Comparison of ENCODE assay signal across 2 cellular contexts in the genomic region with DNA sequence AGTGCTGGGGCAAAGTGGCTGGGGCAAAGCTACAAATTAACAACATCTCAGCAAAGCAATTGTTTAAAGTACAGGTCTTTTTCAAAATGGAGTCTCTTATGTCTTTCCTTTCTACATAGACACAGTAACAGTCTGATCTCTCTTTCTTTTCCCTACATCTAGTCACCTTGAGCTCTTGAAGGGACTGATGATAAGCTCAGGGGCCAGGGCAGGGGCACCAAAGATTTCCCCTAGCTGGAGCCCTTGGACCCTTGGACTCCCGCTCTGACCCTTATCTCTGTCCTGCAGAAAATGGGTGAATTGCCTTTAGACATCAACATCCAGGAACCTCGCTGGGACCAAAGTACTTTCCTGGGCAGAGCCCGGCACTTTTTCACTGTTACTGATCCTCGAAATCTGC. TPM values are rescaled to one million over a fixed set of nuclear protein-coding genes. Genes with fewer than 3 reads are reported as not detected.
"Had no signal": no experiment of that assay in that cellular context is flagged by ENCODE, and none has a peak within 500 bp of the region (broad histone marks: within the 10 kb centered on the region; RNA-seq: fewer than 3 reads in every experiment).

No MANE protein-coding gene starts in this region.

RNA-seq across cellular contexts. Expression of a gene that starts 27.4 kb away (rescaled TPM):
- total RNA-seq: naive thymus-derived CD8-positive, alpha-beta T cell had no signal
- polyA plus RNA-seq: immature natural killer cell; naive thymus-derived CD8-positive, alpha-beta T cell had no signal
